Comparison of ENCODE assay signal across 8 cellular contexts in genomic region chr1:23098463-23099170, GRCh38.
DNase-seq lines count a peak whose midpoint lies in the region; ATAC-seq and TF ChIP-seq lines count a peak whose summit lies in the region.

No MANE protein-coding gene starts in this region.

- intact Hi-C loops in left ventricle myocardium superior (cut with micrococcal nuclease): loop anchor here (2.0 kb wide), 1 partner anchor 86 kb away; no protein-coding TSS in a partner anchor

- CTCF ChIA-PET in GM10248 (lab: Yijun Ruan, JAX): interaction anchor here (0.6 to 20.1 kb wide), 33 partner anchors 10 to 154 kb away, joined by 3 to 641 read pairs (median 4); no protein-coding TSS in a partner anchor

- TF ChIP-seq CTCF in GM10248 (IDR thresholded peaks at IDR 0.05; ENCODE audit: control extremely low read depth, extremely low read depth, low read depth, missing control alignments): peak; percentile 84

- DNase-seq in GM10248 (ENCODE audit: extremely low spot score) (peak; percentile 64), NCI-H1436 (lab: John Stamatoyannopoulos, UW) (peak; percentile 69), T-helper 1 cell (peak; percentile 20 to 58 (median 47)), amniotic stem cell (lab: John Stamatoyannopoulos, UW) (peak; percentile 40), left ventricle myocardium superior (no peak), retina (peak; percentile 73)

- ATAC-seq in left ventricle myocardium superior (peak; percentile 69), HG03196 (IDR thresholded peaks at IDR 0.05; ENCODE audit: unreplicated experiment) (no peak), HG03439 (IDR thresholded peaks at IDR 0.05; ENCODE audit: unreplicated experiment) (no peak)

- POLR2A ChIA-PET in GM10248 (lab: Yijun Ruan, JAX): interaction anchor here (0.5 kb wide), 1 partner anchor 33 kb away, joined by 7 read pairs; no protein-coding TSS in a partner anchor
